Comparison of ENCODE assay signal across 19 cellular contexts in genomic region chr17:40243756-40244155, GRCh38. TPM values are rescaled to one million over a fixed set of nuclear protein-coding genes. Genes with fewer than 3 reads are reported as not detected.
DNase-seq lines count a peak whose midpoint lies in the region; ATAC-seq and TF ChIP-seq lines count a peak whose summit lies in the region.
"Had no signal": no experiment of that assay in that cellular context is flagged by ENCODE, and none has a peak within 500 bp of the region (broad histone marks: within the 10 kb centered on the region; RNA-seq: fewer than 3 reads in every experiment).

No MANE protein-coding gene starts in this region.

- no peak for ATAC-seq in GM21447 (IDR thresholded peaks at IDR 0.05; ENCODE audit: unreplicated experiment)

- peak; percentile 14 for DNase-seq in BJ (ENCODE audit: low read depth)
- DNase-seq in SK-N-MC (ENCODE audit: low read depth, low spot score), result no peak
- peak; percentile 39 for DNase-seq in fibroblast of gingiva (ENCODE audit: low read depth)
- no peak for DNase-seq in HuH-7.5 (ENCODE audit: low spot score)
- DNase-seq in GM10266 (ENCODE audit: extremely low spot score), result no peak
- DNase-seq: DMS53, KBM-7, NCI-H1048, NCI-H146, NCI-H2107, NCI-H226, NCI-H526 treated with DMSO at 0.1 percent for 48 hours, OCI-M1, RPMI8226, SJCRH30 had no signal

- H3K9me3 ChIP-seq in SK-N-MC (ENCODE audit: low read depth, low read length), result no peaks in the 10 kb centered on the region
- H3K9me3 ChIP-seq: BLaER1, SJCRH30 had no signal

- H3K27ac ChIP-seq in SK-N-MC, result peak overlapping the region; percentile 98
- H3K27ac ChIP-seq in skin epidermis, result peak overlapping the region in 12 of 21 experiments; percentile 13 to 62 (median 38)
- H3K27ac ChIP-seq: BLaER1, HL-60, SJCRH30 had no signal

- H3K4me3 ChIP-seq in BJ (ENCODE audit: low read depth, low read length), result no peak overlapping the region
- peak overlapping the region; percentile 58 for H3K4me3 ChIP-seq in SK-N-MC
- H3K4me3 ChIP-seq in skin epidermis, result no peak overlapping the region
- H3K4me3 ChIP-seq: BLaER1, SJCRH30 had no signal

- CTCF ChIA-PET in BJ (lab: Yijun Ruan, JAX), result interaction anchor here (1.1 to 1.9 kb wide), 3 partner anchors 41 to 174 kb away, joined by 3 to 5 read pairs (median 3); partner anchors contain the start of gene TOP2A

- no peaks in the 10 kb centered on the region for H3K36me3 ChIP-seq in BJ (ENCODE audit: control insufficient read depth, insufficient read depth, low read length)
- no peaks in the 10 kb centered on the region for H3K36me3 ChIP-seq in SK-N-MC (ENCODE audit: insufficient read depth, low read length)
- H3K36me3 ChIP-seq: SJCRH30 had no signal

- no peaks in the 10 kb centered on the region for H3K27me3 ChIP-seq in BJ (ENCODE audit: control insufficient read depth, insufficient read depth, low read length)
- H3K27me3 ChIP-seq: BLaER1, SJCRH30 had no signal

- no peak for TF ChIP-seq CTCF in BJ (IDR thresholded peaks at IDR 0.05; ENCODE audit: insufficient read depth, low read depth, low read length)
- no peak for TF ChIP-seq CTCF in GM10266 (IDR thresholded peaks at IDR 0.05; ENCODE audit: control insufficient read depth, insufficient read depth, low read depth, missing control alignments)

- peak overlapping the region; percentile 29 for H3K9ac ChIP-seq in SK-N-MC (ENCODE audit: insufficient read length)
- H3K9ac ChIP-seq: BLaER1 had no signal

- POLR2A ChIA-PET in BJ (lab: Charles Lee), result no interaction called here

RNA-seq across cellular contexts. Expression of gene WIPF2, which starts 24.7 kb away (rescaled TPM):
- polyA plus RNA-seq in BJ (2011; rRNA removed), result 7.9 and 8.1 TPM in 2 replicates
- polyA minus RNA-seq in BJ (2011; rRNA and poly(A)+ RNA removed), result 6.6 and 7.1 TPM in 2 replicates

RNA-seq across cellular contexts. Expression of gene CDC6, which starts 43.9 kb away (rescaled TPM):
- polyA plus RNA-seq in BJ (2011; rRNA removed), result 5.6 and 9.8 TPM in 2 replicates
- polyA minus RNA-seq in BJ (2011; rRNA and poly(A)+ RNA removed), result 3.3 and 3.9 TPM in 2 replicates

Comparison
In these comparisons a context has a peak if more than half of its experiments do, and no peak if none do; other contexts are left out.
1. DNase-seq: peak in BJ (single experiment) and fibroblast of gingiva (single experiment); none in SK-N-MC (single experiment), HuH-7.5 (single experiment) and GM10266 (single experiment).